Comparison of ENCODE assay signal across 31 cellular contexts in the genomic region with DNA sequence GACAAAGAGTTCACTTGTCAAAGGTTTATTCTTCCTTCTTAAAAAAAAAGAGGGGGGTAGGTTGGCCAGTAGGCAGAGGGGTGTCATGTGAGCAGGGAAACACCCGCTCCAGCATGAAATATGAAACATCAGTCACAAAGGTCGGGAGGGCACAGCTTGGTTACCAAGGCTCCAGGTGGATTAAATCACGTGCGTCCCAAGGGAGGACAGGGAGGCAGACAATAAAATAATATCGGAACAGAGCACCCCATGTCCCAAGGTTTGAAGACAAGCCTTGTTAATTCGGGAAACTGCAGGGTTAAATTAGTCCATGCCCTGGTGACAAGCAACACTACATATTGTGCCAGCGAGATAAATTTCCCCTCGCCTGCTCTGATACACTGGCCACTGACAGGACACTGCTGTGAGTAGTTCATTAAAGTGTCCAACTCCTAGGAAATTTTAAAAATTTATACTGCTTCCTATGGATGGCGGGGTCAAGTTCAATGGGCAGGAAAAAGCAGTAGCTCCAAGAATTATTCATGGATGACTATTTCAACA.
"Had no signal": no experiment of that assay in that cellular context is flagged by ENCODE, and none has a peak within 500 bp of the region (broad histone marks: within the 10 kb centered on the region; RNA-seq: fewer than 3 reads in every experiment).

No MANE protein-coding gene starts in this region.

- H3K9me3 ChIP-seq: pancreas, prostate gland had no signal

- H3K4me1 ChIP-seq: pancreas, prostate gland, tibial nerve had no signal

- FAIRE-seq: astrocyte, kidney, pancreas had no signal

- H3K4me3 ChIP-seq: lung, pancreas, prostate gland, smooth muscle cell, tibial nerve had no signal

- DNase-seq: activated CD4-positive, alpha-beta memory T cell treated with anti-CD3 and anti-CD28 coated beads for 36 hours; activated CD4-positive, alpha-beta T cell treated with anti-CD3 and anti-CD28 coated beads, Interleukin-2, amount 10 ng/mL, durations not matched to agents 24 days and 14 days; activated CD4-positive, CD25-positive, alpha-beta regulatory T cell treated with anti-CD3 and anti-CD28 coated beads, Interleukin-2, amount 50 U/mL, for 72 hours; activated CD8-positive, alpha-beta memory T cell treated with anti-CD3 and anti-CD28 coated beads, Interleukin-2, amount 50 U/mL, for 48 hours; activated gamma-delta T cell treated with Interleukin-2 at 50 U/mL for 16 hours; activated naive CD4-positive, alpha-beta T cell treated with anti-CD3 and anti-CD28 coated beads, Interleukin-2, amount 50 U/mL, for 16 hours; activated T-cell treated with anti-CD3 and anti-CD28 coated beads, Interleukin-2, amount 50 U/mL, for 4 hours; amniotic stem cell; brain microvascular endothelial cell; cortex of kidney; effector memory CD8-positive, alpha-beta T cell; foreskin fibroblast; head of caudate nucleus; hippocampal formation; immature natural killer cell; kidney; nucleus accumbens; pancreas; retina; stimulated activated CD4-positive, alpha-beta T cell treated with anti-CD3 and anti-CD28 coated beads, Interleukin-1b, Interleukin-23, amount 100 ng/mL, for 48 hours; stimulated activated naive CD4-positive, alpha-beta T cell; T-helper 17 cell; T1000 had no signal

- H3K36me3 ChIP-seq: brain microvascular endothelial cell, pancreas, prostate gland, tibial nerve had no signal

- ATAC-seq: activated T-cell treated with anti-CD3 and anti-CD28 coated beads, Interleukin-2, amount 50 U/mL, for 4 hours; activated T-helper 17 cell treated with anti-CD3 and anti-CD28 coated beads, Interleukin-2, amount 50 U/mL, for 72 hours; effector memory CD8-positive, alpha-beta T cell; left lobe of liver; natural killer cell treated with Interleukin-12 subunit alpha and Interleukin-12 subunit beta and Interleukin-15 and Interleukin-18, amount 100 ng/mL, for 72 hours; pancreas; T-helper 17 cell had no signal

- H3K27me3 ChIP-seq: brain microvascular endothelial cell, pancreas, tibial nerve had no signal

- H3K4me2 ChIP-seq: smooth muscle cell had no signal

- H3K27ac ChIP-seq: brain microvascular endothelial cell, pancreas, prostate gland, tibial nerve had no signal
